ENCODE assay signal across 27 cellular contexts in genomic region chr7:149256568-149256967, GRCh38.
"Had no signal": no experiment of that assay in that cellular context is flagged by ENCODE, and none has a peak within 500 bp of the region (broad histone marks: within the 10 kb centered on the region; RNA-seq: fewer than 3 reads in every experiment).

No MANE protein-coding gene starts in this region.

- H3K4me2 ChIP-seq: SK-N-SH had no signal

- H3K9ac ChIP-seq: SK-N-SH had no signal

- H3K9me3 ChIP-seq: SJSA1, SK-N-SH had no signal

- DNase-seq: activated CD4-positive, alpha-beta T cell treated with anti-CD3 and anti-CD28 coated beads, Interleukin-2, amount 10 ng/mL, durations not matched to agents 24 days and 14 days; activated CD4-positive, alpha-beta T cell treated with anti-CD3 and anti-CD28 coated beads, Interleukin-2, amount 50 U/mL, for 4 hours; activated CD8-positive, alpha-beta T cell treated with anti-CD3 and anti-CD28 coated beads for 36 hours; activated effector memory CD4-positive, alpha-beta T cell treated with anti-CD3 and anti-CD28 coated beads, Interleukin-2, amount 50 U/mL, for 16 hours; activated naive CD4-positive, alpha-beta T cell; activated naive CD4-positive, alpha-beta T cell treated with anti-CD3 and anti-CD28 coated beads, Interleukin-2, amount 50 U/mL, for 16 hours; activated T-cell treated with anti-CD3 and anti-CD28 coated beads, Interleukin-2, amount 50 U/mL, for 4 hours; anterior cingulate cortex; brain microvascular endothelial cell; central memory CD4-positive, alpha-beta T cell; Karpas-422; KBM-7; NCI-H1048; NCI-H1105 treated with DMSO at 0.1 percent for 48 hours; NCI-H1436 treated with DMSO at 0.1 percent for 48 hours; NCI-H1694 treated with DMSO at 0.1 percent for 48 hours; NCI-H2029; NCI-H2107; NCI-H2171; NCI-H510A; NCI-H526; NCI-H748 treated with DMSO at 0.1 percent for 48 hours; NK-92 treated with Interleukin-12 subunit alpha and Interleukin-12 subunit beta, amount 100 ng/mL, for 24 hours; SHP77 treated with DMSO at 0.1 percent for 48 hours; SK-N-SH had no signal

- H3K9me2 ChIP-seq: SK-N-SH had no signal

- ATAC-seq: activated CD8-positive, alpha-beta T cell treated with anti-CD3 and anti-CD28 coated beads for 36 hours; activated T-cell treated with anti-CD3 and anti-CD28 coated beads, Interleukin-2, amount 50 U/mL, for 4 hours; activated T-helper 17 cell treated with anti-CD3 and anti-CD28 coated beads, Interleukin-2, amount 50 U/mL, for 72 hours had no signal

- H3K4me3 ChIP-seq: SJSA1 had no signal

- H3K27ac ChIP-seq: brain microvascular endothelial cell, SJSA1 had no signal

- H3K27me3 ChIP-seq: brain microvascular endothelial cell, SJSA1 had no signal
